In genomic region chr5:173633304-173633703, GRCh38 we compare ENCODE assay signal across 1 cellular context.
TF ChIP-seq lines count a peak whose summit lies in the region.

No MANE protein-coding gene starts in this region.

TF ChIP-seq in K562, 482 proteins besides CTCF, POLR2A, EP300 and RAD21 (continued from another document and continues in another):
- TF ChIP-seq SIN3B (IDR thresholded peaks at IDR 0.05; ENCODE audit: low read depth) (no peak), RBM22 (IDR thresholded peaks at IDR 0.05; ENCODE audit: low read depth, low read length, poor library complexity, severe bottlenecking) (no peak), DACH1 (IDR thresholded peaks at IDR 0.05; ENCODE audit: partially characterized antibody) (no peak), ELF4 (CRISPR knock-in tag; IDR thresholded peaks at IDR 0.05) (no peak), ZNF408 (CRISPR knock-in tag; IDR thresholded peaks at IDR 0.05; ENCODE audit: low read depth) (no peak), SNIP1 (IDR thresholded peaks at IDR 0.05; ENCODE audit: low read depth) (no peak), C11orf30 (IDR thresholded peaks at IDR 0.05; ENCODE audit: low read depth) (peak; percentile 79), HOXB6 (CRISPR knock-in tag; IDR thresholded peaks at IDR 0.05; ENCODE audit: borderline replicate concordance) (no peak), MTA1 (IDR thresholded peaks at IDR 0.05; ENCODE audit: borderline replicate concordance) (no peak), MAFG (tag; conservative IDR thresholded peaks at IDR 0.05) (peak; percentile 75), ZNF274 (IDR thresholded peaks at IDR 0.05; ENCODE audit: borderline replicate concordance, low read depth, low read length) (no peak), SAP30 (IDR thresholded peaks at IDR 0.05; ENCODE audit: borderline replicate concordance, insufficient read depth, low read depth, low read length, poor library complexity, severe bottlenecking) (no peak), MAFK (IDR thresholded peaks at IDR 0.05; ENCODE audit: low read length) (peak; percentile 19; the same call in 1 of the 2 replicates), ATF3 (IDR thresholded peaks at IDR 0.05) (peak; percentile 83), ATF3 (CRISPR knock-in tag; conservative IDR thresholded peaks at IDR 0.05) (no peak), ZNF41 (CRISPR knock-in tag; conservative IDR thresholded peaks at IDR 0.05) (no peak), GATAD2A (IDR thresholded peaks at IDR 0.05) (no peak), ETS2 (tag; IDR thresholded peaks at IDR 0.05; ENCODE audit: borderline replicate concordance, poor library complexity, severe bottlenecking) (no peak), TRIM24 (IDR thresholded peaks at IDR 0.05) (peak; percentile 55 to 71; a peak in 2 of 4 replicates), NR2F6 (CRISPR knock-in tag; IDR thresholded peaks at IDR 0.05) (no peak), POLR2AphosphoS2 (IDR thresholded peaks at IDR 0.05; ENCODE audit: low read length) (no peak), NR1H2 (CRISPR knock-in tag; IDR thresholded peaks at IDR 0.05) (no peak), HNRNPH1 (optimal IDR thresholded peaks at IDR 0.05; ENCODE audit: low read depth, low read length) (no peak), ZNF609 (CRISPR knock-in tag; IDR thresholded peaks at IDR 0.05; ENCODE audit: borderline replicate concordance) (no peak), HMGXB4 (CRISPR knock-in tag; IDR thresholded peaks at IDR 0.05) (no peak), HDAC8 (tag; IDR thresholded peaks at IDR 0.05) (0 out of 2 replicates have a peak, but pooled peaks have one; percentile 54), HMG20B (CRISPR knock-in tag; IDR thresholded peaks at IDR 0.05) (no peak), E2F4 (CRISPR knock-in tag; IDR thresholded peaks at IDR 0.05; ENCODE audit: low read depth) (no peak), ZNF75A (CRISPR knock-in tag; IDR thresholded peaks at IDR 0.05) (no peak), ZNF436 (CRISPR knock-in tag; IDR thresholded peaks at IDR 0.05) (no peak), SNRNP70 (optimal IDR thresholded peaks at IDR 0.05; ENCODE audit: low read depth, low read length) (no peak), NFE2 (IDR thresholded peaks at IDR 0.05; ENCODE audit: low read depth) (peak; percentile 74), ZNF395 (CRISPR knock-in tag; IDR thresholded peaks at IDR 0.05) (peak; percentile 36; the same call in 1 of the 2 replicates), ZBTB26 (CRISPR knock-in tag; IDR thresholded peaks at IDR 0.05) (no peak), SMAD1 (IDR thresholded peaks at IDR 0.05; ENCODE audit: low read depth, low read length, partially characterized antibody) (no peak), ZNF589 (CRISPR knock-in tag; IDR thresholded peaks at IDR 0.05; ENCODE audit: low read depth) (peak; percentile 85; the same call in 1 of the 2 replicates), PTBP1 (IDR thresholded peaks at IDR 0.05; ENCODE audit: low read depth, low read length) (no peak), NFXL1 (CRISPR knock-in tag; IDR thresholded peaks at IDR 0.05) (0 out of 2 replicates have a peak, but pooled peaks have one; percentile 8), FOS (IDR thresholded peaks at IDR 0.05; ENCODE audit: extremely low read depth, insufficient read length) (no peak), SAFB2 (IDR thresholded peaks at IDR 0.05; ENCODE audit: borderline replicate concordance, low read depth, low read length, severe bottlenecking) (no peak), RFX7 (CRISPR knock-in tag; IDR thresholded peaks at IDR 0.05) (no peak), NR2C2 (CRISPR knock-in tag; IDR thresholded peaks at IDR 0.05) (no peak), NR2C2 (tag; IDR thresholded peaks at IDR 0.05) (peak; percentile 20; the same call in 1 of the 2 replicates), ELK1 (CRISPR knock-in tag; IDR thresholded peaks at IDR 0.05) (no peak), SIX5 (IDR thresholded peaks at IDR 0.05; ENCODE audit: borderline replicate concordance in 1 of 2, insufficient read depth in 1 of 2, low read depth in 1 of 2, low read length in 2 of 2) (no peak), TAL1 (IDR thresholded peaks at IDR 0.05) (no peak), CC2D1A (IDR thresholded peaks at IDR 0.05) (no peak), MTA3 (IDR thresholded peaks at IDR 0.05; ENCODE audit: borderline replicate concordance) (no peak), MBD2 (IDR thresholded peaks at IDR 0.05; ENCODE audit: borderline replicate concordance, low read depth) (no peak), ILF3 (IDR thresholded peaks at IDR 0.05; ENCODE audit: borderline replicate concordance) (no peak), CXXC5 (CRISPR knock-in tag; IDR thresholded peaks at IDR 0.05) (peak; percentile 64), SLC30A9 (CRISPR knock-in tag; IDR thresholded peaks at IDR 0.05) (no peak), BCOR (IDR thresholded peaks at IDR 0.05) (no peak), ZNF324 (CRISPR knock-in tag; IDR thresholded peaks at IDR 0.05) (no peak), NUFIP1 (IDR thresholded peaks at IDR 0.05; ENCODE audit: partially characterized antibody) (no peak), SFPQ (IDR thresholded peaks at IDR 0.05; ENCODE audit: low read depth, low read length) (no peak), ZNF23 (CRISPR knock-in tag; IDR thresholded peaks at IDR 0.05) (no peak), SMARCA4 (IDR thresholded peaks at IDR 0.05) (no peak), CBX2 (IDR thresholded peaks at IDR 0.05; ENCODE audit: insufficient read depth, low read length, poor library complexity, severe bottlenecking) (no peak), ZBTB5 (IDR thresholded peaks at IDR 0.05) (no peak)
